Comparison of ENCODE assay signal across 22 cellular contexts in genomic region chr7:125154930-125155329, GRCh38.
DNase-seq lines count a peak whose midpoint lies in the region; ATAC-seq lines count a peak whose summit lies in the region.
"Had no signal": no experiment of that assay in that cellular context is flagged by ENCODE, and none has a peak within 500 bp of the region (broad histone marks: within the 10 kb centered on the region; RNA-seq: fewer than 3 reads in every experiment).

No MANE protein-coding gene starts in this region.

- ATAC-seq in GM18502 (IDR thresholded peaks at IDR 0.05; ENCODE audit: poor library complexity, unreplicated experiment) = peak; percentile 48
- peak; percentile 82 for ATAC-seq in GM21360 (IDR thresholded peaks at IDR 0.05; ENCODE audit: unreplicated experiment)
- peak; percentile 78 for ATAC-seq in HG02852 (IDR thresholded peaks at IDR 0.05; ENCODE audit: unreplicated experiment)
- peak; percentile 40 for ATAC-seq in HG03520 (IDR thresholded peaks at IDR 0.05; ENCODE audit: unreplicated experiment)
- ATAC-seq in HG02610 (IDR thresholded peaks at IDR 0.05; ENCODE audit: unreplicated experiment) = no peak
- ATAC-seq in activated CD4-positive, CD25-positive, alpha-beta regulatory T cell treated with anti-CD3 and anti-CD28 coated beads, Interleukin-2, amount 50 U/mL, for 24 hours = no peak
- ATAC-seq: CD8-positive, alpha-beta T cell; HCT116 had no signal

- DNase-seq in MV-4-11 (lab: John Stamatoyannopoulos, UW) (no peak), ecto neural progenitor cell (ENCODE audit: low spot score) (no peak)
- DNase-seq: Caco-2; CD8-positive, alpha-beta T cell; GOT3; MM.1S; NCI-H1092; NCI-H1417 treated with DMSO at 0.1 percent for 48 hours; NCI-H1694 treated with DMSO at 0.1 percent for 48 hours; NCI-H2081; NCI-H2227 treated with DMSO at 0.1 percent for 48 hours; NCI-H69; Right ventricle myocardium superior; RPMI8226; T-helper 2 cell had no signal

Comparison
In these comparisons a context has a peak if more than half of its experiments do, and no peak if none do; other contexts are left out.
1. ATAC-seq: peak in GM18502 (single experiment), GM21360 (single experiment), HG02852 (single experiment) and HG03520 (single experiment); none in HG02610 (single experiment) and activated CD4-positive, CD25-positive, alpha-beta regulatory T cell treated with anti-CD3 and anti-CD28 coated beads, Interleukin-2, amount 50 U/mL, for 24 hours (0 of 2).